Comparison of ENCODE assay signal across 21 cellular contexts in genomic region chr3:155634121-155634719, GRCh38.
A peak's percentile ranks its signal among the peaks of the same experiment; 100 is the strongest.
DNase-seq lines count a peak whose midpoint lies in the region; ATAC-seq, FAIRE-seq and TF ChIP-seq lines count a peak whose summit lies in the region.
"Had no signal": no experiment of that assay in that cellular context is flagged by ENCODE, and none has a peak within 500 bp of the region (broad histone marks: within the 10 kb centered on the region; RNA-seq: fewer than 3 reads in every experiment).

No MANE protein-coding gene starts in this region.

- no peaks in the 10 kb centered on the region for H3K9me1 ChIP-seq in K562 (ENCODE audit: control insufficient read depth, insufficient read depth, low read length)

- no peak overlapping the region for H3K4me3 Mint-ChIP-seq in GM23338
- H3K4me3 Mint-ChIP-seq: CD4-positive, CD25-positive, alpha-beta regulatory T cell; CD8-positive, alpha-beta memory T cell; HFFc6 had no signal

- no peak overlapping the region for H2BK120ac ChIP-seq in mesendoderm (ENCODE audit: low read depth, low read length)

- no peaks in the 10 kb centered on the region for H3K9me3 Mint-ChIP-seq in GM23338
- H3K9me3 Mint-ChIP-seq: CD8-positive, alpha-beta memory T cell; HFFc6 had no signal

- H2AFZ ChIP-seq in GM23338 (no peak overlapping the region), K562 (ENCODE audit: low read depth, low read length) (no peak overlapping the region)

- no peaks in the 10 kb centered on the region for H3K9me2 ChIP-seq in GM23338 (ENCODE audit: insufficient read depth)

- H3K79me2 ChIP-seq in GM23338 (replicated peaks; ENCODE audit: insufficient read depth) (no peaks in the 10 kb centered on the region), K562 (ENCODE audit: control insufficient read depth, insufficient read depth, low read length) (no peaks in the 10 kb centered on the region), mesendoderm (ENCODE audit: control insufficient read depth, insufficient read depth, low read length) (no peaks in the 10 kb centered on the region)

- H2AK5ac ChIP-seq in mesendoderm (ENCODE audit: low read length): peak overlapping the region; percentile 41

- no peaks in the 10 kb centered on the region for H3K36me3 ChIP-seq in GM23338 (ENCODE audit: insufficient read depth)
- H3K36me3 ChIP-seq in HUES48 (ENCODE audit: control insufficient read depth, insufficient read depth, low read length): no peaks in the 10 kb centered on the region
- H3K36me3 ChIP-seq in K562 (ENCODE audit: control insufficient read depth, insufficient read depth, low read length): no peaks in the 10 kb centered on the region
- no peaks in the 10 kb centered on the region for H3K36me3 ChIP-seq in mesendoderm (ENCODE audit: control insufficient read depth, insufficient read depth, low read length)
- H3K36me3 ChIP-seq: BE2C had no signal

- H3K9ac ChIP-seq in HUES48 (ENCODE audit: low read depth, low read length) (no peak overlapping the region), K562 (ENCODE audit: insufficient read depth in 1 of 2, low read depth in 2 of 2, low read length in 2 of 2) (no peak overlapping the region), mesendoderm (ENCODE audit: low read length) (no peak overlapping the region)

- CTCF ChIA-PET in K562 (lab: Yijun Ruan, JAX; ENCODE audit: low intra/inter-chr PET ratio): no interaction called here

- H3K27me3 Mint-ChIP-seq in GM23338 (ENCODE audit: insufficient read depth, low read depth, poor library complexity): no peaks in the 10 kb centered on the region

- H3K18ac ChIP-seq in mesendoderm (ENCODE audit: low read length): no peak overlapping the region

- H3K27ac ChIP-seq in GM23338 (ENCODE audit: low read depth) (peak overlapping the region; percentile 9), HUES48 (ENCODE audit: low read depth, low read length) (peak overlapping the region; percentile 21), K562 (ENCODE audit: extremely low read depth, low read depth, low read length) (no peak overlapping the region), mesendoderm (ENCODE audit: low read depth, low read length) (no peak overlapping the region)

- no TSS peak for BruUV-seq in K562 (replicated peaks; lab: Mats Ljungman, UMichigan)

- H3K23ac ChIP-seq in mesendoderm (ENCODE audit: low read length): no peak overlapping the region

- WGBS in K562 (ENCODE audit: insufficient coverage, low coverage, missing lambda C conversion rate): 8% methylated on average over 3 of the region's 3 CpGs
- WGBS in mesendoderm (ENCODE audit: extremely low coverage, insufficient coverage, low lambda C conversion rate): no CpG with 5 or more reads among the region's 3 CpGs

- no peak overlapping the region for H2BK5ac ChIP-seq in mesendoderm (ENCODE audit: low read length)

- TF ChIP-seq RAD21 in K562 (CRISPR knock-in tag; conservative IDR thresholded peaks at IDR 0.05 in 1 of 2, IDR thresholded peaks at IDR 0.05 in 1 of 2): no peak

- in situ Hi-C loops in K562 (cut with MboI) (no loop called here), GM13977 (cut with MboI; ENCODE audit: low pct_unique_long_range_greater_than_20kb, low sequenced_read_pairs, unreplicated experiment) (no loop called here)

- no peaks in the 10 kb centered on the region for H3F3A ChIP-seq in GM23338 (replicated peaks; ENCODE audit: low read depth)

- H3K4me1 ChIP-seq in GM23338 (ENCODE audit: insufficient read depth) (peaks cover 20% of the 10 kb centered on the region), HUES48 (ENCODE audit: control insufficient read depth, insufficient read depth, low read length) (peaks cover 26% of the 10 kb centered on the region), K562 (replicated peaks in 1 of 2; ENCODE audit: control insufficient read depth in 2 of 2, insufficient read depth in 2 of 2, low read length in 2 of 2) (no peaks in the 10 kb centered on the region), mesendoderm (ENCODE audit: control insufficient read depth, low read depth, low read length) (peaks cover 4% of the 10 kb centered on the region)
- H3K4me1 ChIP-seq: BE2C had no signal

- no peak overlapping the region for H3K4ac ChIP-seq in mesendoderm (ENCODE audit: low read depth, low read length)

- no peak overlapping the region for H3K4me3 ChIP-seq in GM23338
- no peak overlapping the region for H3K4me3 ChIP-seq in HUES48 (ENCODE audit: low read depth, low read length)
- H3K4me3 ChIP-seq in K562: no peak overlapping the region
- H3K4me3 ChIP-seq in mesendoderm (ENCODE audit: low read length): no peak overlapping the region

- TF ChIP-seq POLR2A in K562 (conservative IDR thresholded peaks at IDR 0.05): no peak
- TF ChIP-seq POLR2A in GM12891 (IDR thresholded peaks at IDR 0.05; ENCODE audit: low read depth, low read length): no peak

- H3K4me1 Mint-ChIP-seq in GM23338: peaks cover 30% of the 10 kb centered on the region
- H3K4me1 Mint-ChIP-seq: CD4-positive, CD25-positive, alpha-beta regulatory T cell; CD8-positive, alpha-beta memory T cell had no signal

- no peak overlapping the region for H4K5ac ChIP-seq in mesendoderm (ENCODE audit: low read length)

- no peak overlapping the region for H2BK15ac ChIP-seq in mesendoderm (replicated peaks; ENCODE audit: low read depth)

- POLR2A ChIA-PET in K562 (lab: Yijun Ruan, JAX): no interaction called here

- no peak for TF ChIP-seq EP300 in K562 (IDR thresholded peaks at IDR 0.05; ENCODE audit: low read length)

- no peaks in the 10 kb centered on the region for H3K36me3 Mint-ChIP-seq in GM23338 (ENCODE audit: low read depth)
- H3K36me3 Mint-ChIP-seq: CD4-positive, CD25-positive, alpha-beta regulatory T cell; CD8-positive, alpha-beta memory T cell had no signal

- H3K79me1 ChIP-seq in mesendoderm (ENCODE audit: low read length): peaks cover 1% of the 10 kb centered on the region

- no peak for DNase-seq in GM23338 (ENCODE audit: low spot score)
- DNase-seq in K562 (ENCODE audit: extremely low read depth in 1 of 4, low spot score in 3 of 4): no peak
- no peak for DNase-seq in mesendoderm
- no peak for DNase-seq in GM12891 (ENCODE audit: insufficient read length, low spot score)
- DNase-seq in GM13977 (ENCODE audit: low spot score): no peak
- DNase-seq: ACHN; BE2C; C1 segment of cervical spinal cord; CD4-positive, CD25-positive, alpha-beta regulatory T cell; CD8-positive, alpha-beta memory T cell; COR-L47; DMS 273 treated with DMSO at 0.1 percent for 48 hours; DMS53; HFFc6 had no signal

- H3K56ac ChIP-seq in mesendoderm (ENCODE audit: low read length): no peak overlapping the region

- intact Hi-C loops in K562 (cut with micrococcal nuclease): no loop called here

- no peak overlapping the region for H4K8ac ChIP-seq in mesendoderm (ENCODE audit: low read depth, low read length)

- FAIRE-seq in K562 (lab: Jason Lieb, UNC) (no peak), GM12891 (lab: Jason Lieb, UNC) (no peak)
- FAIRE-seq: A204.1, G401.6, GM12892, HTR-8/SVneo had no signal

- peak; percentile 64 for ATAC-seq in GM23338
- ATAC-seq in K562: peak; percentile 33; the same call in 1 of the 3 replicates
- no peak for ATAC-seq in GM18520 (IDR thresholded peaks at IDR 0.05; ENCODE audit: unreplicated experiment)
- ATAC-seq: HCT116 had no signal

- H3K4me2 ChIP-seq in GM23338: no peak overlapping the region
- no peak overlapping the region for H3K4me2 ChIP-seq in K562 (ENCODE audit: insufficient read depth, low read length)
- no peak overlapping the region for H3K4me2 ChIP-seq in mesendoderm (ENCODE audit: low read length)

- no peak overlapping the region for H3K27ac Mint-ChIP-seq in GM23338
- H3K27ac Mint-ChIP-seq: CD4-positive, CD25-positive, alpha-beta regulatory T cell; HFFc6 had no signal

- H3K27me3 ChIP-seq in GM23338 (ENCODE audit: insufficient read depth) (no peaks in the 10 kb centered on the region), HUES48 (ENCODE audit: control insufficient read depth, insufficient read depth, low read length) (no peaks in the 10 kb centered on the region), K562 (ENCODE audit: control insufficient read depth in 2 of 2, insufficient read depth in 2 of 2, low read length in 2 of 2) (no peaks in the 10 kb centered on the region), mesendoderm (ENCODE audit: insufficient read depth, low read length, poor library complexity) (no peaks in the 10 kb centered on the region)
- H3K27me3 ChIP-seq: BE2C had no signal

- TF ChIP-seq CTCF in GM23338 (conservative IDR thresholded peaks at IDR 0.05; ENCODE audit: low read depth in 2 of 2) (no peak), K562 (IDR thresholded peaks at IDR 0.05 in 2 of 3, conservative IDR thresholded peaks at IDR 0.05 in 1 of 3; ENCODE audit: insufficient read depth in 2 of 3, low read depth in 1 of 3, low read length in 3 of 3) (no peak), GM13977 (IDR thresholded peaks at IDR 0.05; ENCODE audit: extremely low read depth, insufficient read depth, missing control alignments) (no peak)

- H4K20me1 ChIP-seq in GM23338 (replicated peaks; ENCODE audit: insufficient read depth): no peaks in the 10 kb centered on the region
- H4K20me1 ChIP-seq in K562 (replicated peaks; ENCODE audit: control insufficient read depth, insufficient read depth, low read length): no peaks in the 10 kb centered on the region

- H3K9me3 ChIP-seq in HUES48 (ENCODE audit: control insufficient read depth, insufficient read depth, low read length) (no peaks in the 10 kb centered on the region), K562 (replicated peaks; ENCODE audit: control insufficient read depth, insufficient read depth, low read depth, low read length) (no peaks in the 10 kb centered on the region)
- H3K9me3 ChIP-seq: BE2C had no signal

TF ChIP-seq in GM23338, 12 proteins besides CTCF, POLR2A, EP300 and RAD21 (continues in another document):
- no peak for TF ChIP-seq ZNF114 (CRISPR knock-in tag; IDR thresholded peaks at IDR 0.05)
- no peak for TF ChIP-seq EZH2 (IDR thresholded peaks at IDR 0.05; ENCODE audit: low read depth, unreplicated experiment)
- TF ChIP-seq POLR2AphosphoS5 (IDR thresholded peaks at IDR 0.05; ENCODE audit: low read depth): no peak
- no peak for TF ChIP-seq STAT1 (IDR thresholded peaks at IDR 0.05; ENCODE audit: unreplicated experiment)
- TF ChIP-seq ZNF331 (CRISPR knock-in tag; IDR thresholded peaks at IDR 0.05; ENCODE audit: low read depth): no peak

TF ChIP-seq in GM12891, 5 proteins besides CTCF, POLR2A, EP300 and RAD21:
- TF ChIP-seq SPI1 (IDR thresholded peaks at IDR 0.05; ENCODE audit: low read depth, low read length) (no peak), PAX5 (IDR thresholded peaks at IDR 0.05; ENCODE audit: insufficient read depth, low read length, severe bottlenecking) (no peak), TAF1 (IDR thresholded peaks at IDR 0.05; ENCODE audit: low read depth, low read length) (no peak), POLR2AphosphoS5 (IDR thresholded peaks at IDR 0.05; ENCODE audit: low read depth, low read length) (no peak), POU2F2 (IDR thresholded peaks at IDR 0.05; ENCODE audit: low read depth, low read length) (no peak)

Comparison
In these comparisons a context has a peak if more than half of its experiments do, and no peak if none do; other contexts are left out.
1. H3K27ac ChIP-seq: peak in GM23338 (single experiment) and HUES48 (single experiment); none in K562 (single experiment) and mesendoderm (single experiment).